In genomic region chr6:16760536-16761468, GRCh38 we compare ENCODE assay signal across 8 cellular contexts. TPM values are rescaled to one million over a fixed set of nuclear protein-coding genes. Genes with fewer than 3 reads are reported as not detected.
DNase-seq lines count a peak whose midpoint lies in the region; ATAC-seq and TF ChIP-seq lines count a peak whose summit lies in the region.

TSS of gene ATXN1 (minus strand) at chr6:16761460.

- ATAC-seq in HG02678 (IDR thresholded peaks at IDR 0.05; ENCODE audit: unreplicated experiment) (peak; percentile 3), SK-N-SH treated with all-trans-retinoic acid at 6 μM for 48 hours (peak; percentile 2), GM18858 (IDR thresholded peaks at IDR 0.05; ENCODE audit: unreplicated experiment) (no peak)

- TF ChIP-seq POLR2A in adrenal gland (IDR thresholded peaks at IDR 0.05) = peak in 1 of 2 donors; percentile 76

- H3K4me3 ChIP-seq in adrenal gland = peak within 1 kb of the TSS; percentile 62 to 97 (median 78)
- H3K4me3 ChIP-seq in left ventricle myocardium inferior = peak within 1 kb of the TSS; percentile 97

- DNase-seq in ELF-1 (ENCODE audit: low read depth, low spot score) (peak; percentile 32), adrenal gland (peak; percentile 66 to 84 (median 74)), left ventricle myocardium inferior (peak; percentile 57), pons (ENCODE audit: low spot score) (peak; percentile 82), G401 (ENCODE audit: low spot score) (no peak)

- H3K9me3 ChIP-seq in adrenal gland (replicated peaks in 1 of 3) = no peaks in the 10 kb centered on the region
- H3K9me3 ChIP-seq in left ventricle myocardium inferior (replicated peaks) = no peaks in the 10 kb centered on the region

- peak within 1 kb of the TSS; percentile 91 to 99 (median 94) for H3K27ac ChIP-seq in adrenal gland
- peak within 1 kb of the TSS; percentile 99 for H3K27ac ChIP-seq in left ventricle myocardium inferior (replicated peaks)

- TF ChIP-seq CTCF in adrenal gland (IDR thresholded peaks at IDR 0.05) (no peak), left ventricle myocardium inferior (IDR thresholded peaks at IDR 0.05; ENCODE audit: borderline replicate concordance) (no peak)

- in situ Hi-C loops in G401 (cut with HindIII; ENCODE audit: low sequenced_read_pairs) = no loop called here

- H3K27me3 ChIP-seq in adrenal gland (no peaks in the 10 kb centered on the region), left ventricle myocardium inferior (ENCODE audit: low read depth) (no peaks in the 10 kb centered on the region)

- H3K4me1 ChIP-seq in adrenal gland (replicated peaks in 1 of 2) (peaks cover 12 to 39% of the 10 kb centered on the region in 2 donors), left ventricle myocardium inferior (peaks cover 80% of the 10 kb centered on the region)

- intact Hi-C loops in adrenal gland (cut with DNase I) = loop anchor here (10.0 kb wide), 3 partner anchors 86 to 426 kb away; no protein-coding TSS in a partner anchor
- intact Hi-C loops in left ventricle myocardium inferior (cut with micrococcal nuclease) = loop anchor here (5.0 to 10.0 kb wide), 3 partner anchors 204 to 429 kb away; no protein-coding TSS in a partner anchor

- H3K36me3 ChIP-seq in adrenal gland (replicated peaks in 1 of 2) = no peaks in the 10 kb centered on the region
- H3K36me3 ChIP-seq in left ventricle myocardium inferior = no peaks in the 10 kb centered on the region

- WGBS in adrenal gland, 4 donors = 0 to 1% (median 1%) methylated on average over 14 to 78 of the region's 79 CpGs

TF ChIP-seq in SK-N-SH treated with all-trans-retinoic acid at 6 μM for 48 hours, 23 proteins besides CTCF, POLR2A, EP300 and RAD21:
- TF ChIP-seq ARNTL (CRISPR knock-in tag; IDR thresholded peaks at IDR 0.05; ENCODE audit: borderline replicate concordance, low read depth) (no peak), ZFP30 (CRISPR knock-in tag; IDR thresholded peaks at IDR 0.05) (no peak), TOX (CRISPR knock-in tag; IDR thresholded peaks at IDR 0.05; ENCODE audit: borderline replicate concordance) (no peak), ZNF8 (CRISPR knock-in tag; IDR thresholded peaks at IDR 0.05) (no peak), ZNF565 (CRISPR knock-in tag; conservative IDR thresholded peaks at IDR 0.05; ENCODE audit: low read depth) (no peak), TCF4 (CRISPR knock-in tag; IDR thresholded peaks at IDR 0.05; ENCODE audit: borderline replicate concordance) (no peak), SNAI2 (CRISPR knock-in tag; IDR thresholded peaks at IDR 0.05) (no peak), RARB (CRISPR knock-in tag; IDR thresholded peaks at IDR 0.05) (no peak), PPARA (CRISPR knock-in tag; IDR thresholded peaks at IDR 0.05; ENCODE audit: borderline replicate concordance) (no peak), ZFP3 (CRISPR knock-in tag; IDR thresholded peaks at IDR 0.05) (no peak), ISL1 (CRISPR knock-in tag; IDR thresholded peaks at IDR 0.05) (no peak), BACH2 (CRISPR knock-in tag; IDR thresholded peaks at IDR 0.05; ENCODE audit: borderline replicate concordance) (no peak), ZNF70 (CRISPR knock-in tag; IDR thresholded peaks at IDR 0.05) (no peak), ZC3H10 (CRISPR knock-in tag; IDR thresholded peaks at IDR 0.05) (no peak), CSDC2 (CRISPR knock-in tag; IDR thresholded peaks at IDR 0.05) (no peak)
- TF ChIP-seq, protein P1, sequence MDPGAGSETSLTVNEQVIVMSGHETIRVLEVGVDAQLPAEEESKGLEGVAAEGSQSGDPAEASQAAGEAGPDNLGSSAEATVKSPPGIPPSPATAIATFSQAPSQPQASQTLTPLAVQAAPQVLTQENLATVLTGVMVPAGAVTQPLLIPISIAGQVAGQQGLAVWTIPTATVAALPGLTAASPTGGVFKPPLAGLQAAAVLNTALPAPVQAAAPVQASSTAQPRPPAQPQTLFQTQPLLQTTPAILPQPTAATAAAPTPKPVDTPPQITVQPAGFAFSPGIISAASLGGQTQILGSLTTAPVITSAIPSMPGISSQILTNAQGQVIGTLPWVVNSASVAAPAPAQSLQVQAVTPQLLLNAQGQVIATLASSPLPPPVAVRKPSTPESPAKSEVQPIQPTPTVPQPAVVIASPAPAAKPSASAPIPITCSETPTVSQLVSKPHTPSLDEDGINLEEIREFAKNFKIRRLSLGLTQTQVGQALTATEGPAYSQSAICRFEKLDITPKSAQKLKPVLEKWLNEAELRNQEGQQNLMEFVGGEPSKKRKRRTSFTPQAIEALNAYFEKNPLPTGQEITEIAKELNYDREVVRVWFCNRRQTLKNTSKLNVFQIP (CRISPR knock-in tag; IDR thresholded peaks at IDR 0.05; ENCODE audit: borderline replicate concordance, low read depth) = no peak
- TF ChIP-seq, protein P2, sequence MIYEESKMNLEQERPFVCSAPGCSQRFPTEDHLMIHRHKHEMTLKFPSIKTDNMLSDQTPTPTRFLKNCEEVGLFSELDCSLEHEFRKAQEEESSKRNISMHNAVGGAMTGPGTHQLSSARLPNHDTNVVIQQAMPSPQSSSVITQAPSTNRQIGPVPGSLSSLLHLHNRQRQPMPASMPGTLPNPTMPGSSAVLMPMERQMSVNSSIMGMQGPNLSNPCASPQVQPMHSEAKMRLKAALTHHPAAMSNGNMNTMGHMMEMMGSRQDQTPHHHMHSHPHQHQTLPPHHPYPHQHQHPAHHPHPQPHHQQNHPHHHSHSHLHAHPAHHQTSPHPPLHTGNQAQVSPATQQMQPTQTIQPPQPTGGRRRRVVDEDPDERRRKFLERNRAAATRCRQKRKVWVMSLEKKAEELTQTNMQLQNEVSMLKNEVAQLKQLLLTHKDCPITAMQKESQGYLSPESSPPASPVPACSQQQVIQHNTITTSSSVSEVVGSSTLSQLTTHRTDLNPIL (CRISPR knock-in tag; IDR thresholded peaks at IDR 0.05; ENCODE audit: low read depth) = no peak
- TF ChIP-seq, protein P3, sequence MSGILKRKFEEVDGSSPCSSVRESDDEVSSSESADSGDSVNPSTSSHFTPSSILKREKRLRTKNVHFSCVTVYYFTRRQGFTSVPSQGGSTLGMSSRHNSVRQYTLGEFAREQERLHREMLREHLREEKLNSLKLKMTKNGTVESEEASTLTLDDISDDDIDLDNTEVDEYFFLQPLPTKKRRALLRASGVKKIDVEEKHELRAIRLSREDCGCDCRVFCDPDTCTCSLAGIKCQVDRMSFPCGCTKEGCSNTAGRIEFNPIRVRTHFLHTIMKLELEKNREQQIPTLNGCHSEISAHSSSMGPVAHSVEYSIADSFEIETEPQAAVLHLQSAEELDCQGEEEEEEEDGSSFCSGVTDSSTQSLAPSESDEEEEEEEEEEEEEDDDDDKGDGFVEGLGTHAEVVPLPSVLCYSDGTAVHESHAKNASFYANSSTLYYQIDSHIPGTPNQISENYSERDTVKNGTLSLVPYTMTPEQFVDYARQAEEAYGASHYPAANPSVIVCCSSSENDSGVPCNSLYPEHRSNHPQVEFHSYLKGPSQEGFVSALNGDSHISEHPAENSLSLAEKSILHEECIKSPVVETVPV (CRISPR knock-in tag; IDR thresholded peaks at IDR 0.05) = no peak
- TF ChIP-seq, protein P4, sequence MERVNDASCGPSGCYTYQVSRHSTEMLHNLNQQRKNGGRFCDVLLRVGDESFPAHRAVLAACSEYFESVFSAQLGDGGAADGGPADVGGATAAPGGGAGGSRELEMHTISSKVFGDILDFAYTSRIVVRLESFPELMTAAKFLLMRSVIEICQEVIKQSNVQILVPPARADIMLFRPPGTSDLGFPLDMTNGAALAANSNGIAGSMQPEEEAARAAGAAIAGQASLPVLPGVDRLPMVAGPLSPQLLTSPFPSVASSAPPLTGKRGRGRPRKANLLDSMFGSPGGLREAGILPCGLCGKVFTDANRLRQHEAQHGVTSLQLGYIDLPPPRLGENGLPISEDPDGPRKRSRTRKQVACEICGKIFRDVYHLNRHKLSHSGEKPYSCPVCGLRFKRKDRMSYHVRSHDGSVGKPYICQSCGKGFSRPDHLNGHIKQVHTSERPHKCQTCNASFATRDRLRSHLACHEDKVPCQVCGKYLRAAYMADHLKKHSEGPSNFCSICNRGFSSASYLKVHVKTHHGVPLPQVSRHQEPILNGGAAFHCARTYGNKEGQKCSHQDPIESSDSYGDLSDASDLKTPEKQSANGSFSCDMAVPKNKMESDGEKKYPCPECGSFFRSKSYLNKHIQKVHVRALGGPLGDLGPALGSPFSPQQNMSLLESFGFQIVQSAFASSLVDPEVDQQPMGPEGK (CRISPR knock-in tag; IDR thresholded peaks at IDR 0.05; ENCODE audit: borderline replicate concordance) = no peak

RNA-seq across cellular contexts. Expression of gene ATXN1, which starts in this region (rescaled TPM):
- total RNA-seq in adrenal gland (10 to 100 TPM; 19.1 to 51.3 (median 34.5) TPM), left ventricle myocardium inferior (41.5 TPM)
- polyA plus RNA-seq in adrenal gland = 10 to 100 TPM in 1 of 3 donors, 1 to 10 TPM in 2; 3.4 to 10.7 (median 5.2) TPM
- under 0.01 TPM in 2 replicates for total RNA-seq in G401 (2014; rRNA removed; shearing (Covaris generic))

Comparison
In these comparisons a context has a peak if more than half of its experiments do, and no peak if none do; other contexts are left out.
1. RNA of gene ATXN1 (total RNA-seq): 41.5 TPM in left ventricle myocardium inferior (single experiment) and 19.1 to 51.3 TPM in adrenal gland; under 0.01 TPM in G401; every median in the first group is over 10 times any median in the second.